In the genomic region with DNA sequence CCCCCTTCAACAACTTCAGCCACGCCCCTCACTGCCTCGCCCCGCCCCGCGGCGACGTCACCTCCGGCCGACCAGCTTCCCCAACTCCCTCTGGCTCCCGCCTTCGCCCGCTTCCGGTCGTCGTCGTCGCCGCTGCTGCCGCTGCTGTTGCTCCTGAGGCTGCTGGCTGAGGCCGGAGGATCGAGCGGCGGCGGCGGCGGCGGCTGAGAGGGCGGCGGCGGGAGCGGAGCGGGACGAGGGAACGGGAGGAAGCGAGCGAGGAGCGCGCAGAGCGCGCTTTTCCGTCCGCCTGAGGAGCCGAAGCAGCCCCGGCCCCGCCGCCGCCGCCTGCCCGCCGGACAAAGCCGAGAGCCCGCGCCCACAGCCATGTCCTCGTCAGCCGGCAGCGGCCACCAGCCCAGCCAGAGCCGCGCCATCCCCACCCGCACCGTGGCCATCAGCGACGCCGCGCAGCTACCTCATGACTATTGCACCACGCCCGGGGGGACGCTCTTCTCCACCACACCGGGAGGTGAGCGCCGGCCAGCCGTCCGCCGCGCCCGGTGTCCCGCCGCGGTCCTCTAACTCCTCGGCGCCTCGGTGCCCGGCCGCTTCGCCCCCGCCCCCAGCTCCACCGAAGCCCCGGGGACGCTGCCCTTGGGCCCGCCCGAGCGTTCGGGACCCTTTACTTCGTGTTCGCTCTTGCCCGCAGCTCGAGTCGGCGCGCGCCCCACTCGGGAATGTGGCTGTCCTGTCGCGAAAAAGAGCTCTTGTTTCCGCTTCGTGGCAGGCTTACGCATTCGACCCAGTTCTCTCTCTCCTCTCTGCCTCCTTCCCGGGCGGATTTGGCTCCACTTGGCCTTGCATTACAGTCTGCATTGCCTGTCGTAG, we compare ENCODE assay signal across 8 cellular contexts. TPM values are rescaled to one million over a fixed set of nuclear protein-coding genes. Genes with fewer than 3 reads are reported as not detected.
A peak's percentile ranks its signal among the peaks of the same experiment; 100 is the strongest.
DNase-seq lines count a peak whose midpoint lies in the region; TF ChIP-seq lines count a peak whose summit lies in the region.

A gene with protein sequence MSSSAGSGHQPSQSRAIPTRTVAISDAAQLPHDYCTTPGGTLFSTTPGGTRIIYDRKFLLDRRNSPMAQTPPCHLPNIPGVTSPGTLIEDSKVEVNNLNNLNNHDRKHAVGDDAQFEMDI (plus strand): TSS at position 110 of the 870 bp plus-strand sequence. CDS start 257 bp downstream, at position 367.

- H3K27ac ChIP-seq in effector memory CD4-positive, alpha-beta T cell (ENCODE audit: insufficient read depth, low read length, poor library complexity, severe bottlenecking) = peak within 1 kb of the TSS; percentile 82

- H3K4me3 ChIP-seq in effector memory CD4-positive, alpha-beta T cell (ENCODE audit: insufficient read depth, low read depth, low read length, poor library complexity, severe bottlenecking) = peak within 1 kb of the TSS; percentile 89

- no peak for TF ChIP-seq CTCF in GM20000 (IDR thresholded peaks at IDR 0.05; ENCODE audit: extremely low read depth, missing control alignments)

- DNase-seq in CMK (ENCODE audit: low read depth) (peak; percentile 83), GM20000 (ENCODE audit: low spot score) (peak; percentile 97), HT1080 (ENCODE audit: low read depth) (peak; percentile 89), NOMO-1 (lab: John Stamatoyannopoulos, UW; ENCODE audit: unreplicated experiment in 2 of 2) (peak; percentile 83 to 94), medulla oblongata (ENCODE audit: extremely low spot score) (peak; percentile 98)
- DNase-seq in activated CD8-positive, alpha-beta memory T cell treated with anti-CD3 and anti-CD28 coated beads for 4 hours (ENCODE audit: low read depth in 2 of 2) = peak; percentile 94 to 99
- DNase-seq in effector memory CD4-positive, alpha-beta T cell = peak; percentile 97 to 98 (median 98)
- DNase-seq in stimulated activated CD8-positive, alpha-beta memory T cell treated with anti-CD3 and anti-CD28 coated beads, Interleukin-12 subunit alpha, Interleukin-12 subunit beta, amount 100 ng/mL, for 1 hour (ENCODE audit: low read depth) = peak; percentile 99

- no peaks in the 10 kb centered on the region for H3K36me3 ChIP-seq in effector memory CD4-positive, alpha-beta T cell (ENCODE audit: control insufficient read depth, insufficient read depth, low read length)

- H3K9me3 ChIP-seq in effector memory CD4-positive, alpha-beta T cell (ENCODE audit: control insufficient read depth, low read length) = no peaks in the 10 kb centered on the region

- H3K4me1 ChIP-seq in effector memory CD4-positive, alpha-beta T cell (ENCODE audit: control insufficient read depth, insufficient read depth, low read length, poor library complexity, severe bottlenecking) = peaks cover 22% of the 10 kb centered on the region

- no peaks in the 10 kb centered on the region for H3K27me3 ChIP-seq in effector memory CD4-positive, alpha-beta T cell (replicated peaks; ENCODE audit: control insufficient read depth, insufficient read depth, low read length, poor library complexity, severe bottlenecking)

RNA-seq across cellular contexts. Expression of the gene that starts here (rescaled TPM):
- total RNA-seq in HT1080 (2014; rRNA removed; shearing (Covaris generic)) = 16.2 and 24.2 TPM in 2 replicates
- polyA plus RNA-seq in HT1080 (2015; cell fraction: cytosol; rRNA removed) = 22.0 and 25.8 TPM in 2 replicates
- 11.0 TPM in 2 replicates for polyA plus RNA-seq in HT1080 (2015; cell fraction: nucleus; rRNA removed)

Comparison
In these comparisons a context has a peak if more than half of its experiments do, and no peak if none do; other contexts are left out.
1. Peak in every context shown above with its lines: DNase-seq, H3K4me3 ChIP-seq and H3K27ac ChIP-seq.